Comparison of ENCODE assay signal across 8 cellular contexts in genomic region chr17:4604111-4604644, GRCh38. TPM values are rescaled to one million over a fixed set of nuclear protein-coding genes. Genes with fewer than 3 reads are reported as not detected.
DNase-seq lines count a peak whose midpoint lies in the region; ATAC-seq and TF ChIP-seq lines count a peak whose summit lies in the region.

No MANE protein-coding gene starts in this region.

- no peak overlapping the region for H3K27ac Mint-ChIP-seq in activated naive CD4-positive, alpha-beta T cell treated with anti-CD3 and anti-CD28 coated beads for 36 hours

- no peak overlapping the region for H3K4me3 Mint-ChIP-seq in activated naive CD4-positive, alpha-beta T cell treated with anti-CD3 and anti-CD28 coated beads for 36 hours

- intact Hi-C loops in esophagus muscularis mucosa (cut with DNase I) (no loop called here), ovary (cut with DNase I) (no loop called here)
- intact Hi-C loops in activated naive CD4-positive, alpha-beta T cell treated with anti-CD3 and anti-CD28 coated beads for 36 hours (cut with micrococcal nuclease) = no loop called here

- H3K79me2 ChIP-seq in GM23248 (ENCODE audit: insufficient read depth) = no peaks in the 10 kb centered on the region

- no peaks in the 10 kb centered on the region for H3K4me1 Mint-ChIP-seq in activated naive CD4-positive, alpha-beta T cell treated with anti-CD3 and anti-CD28 coated beads for 36 hours (ENCODE audit: low read depth)

- no peaks in the 10 kb centered on the region for H3K4me1 ChIP-seq in GM23248 (ENCODE audit: insufficient read depth)
- peaks cover 42 to 80% (median 71%) of the 10 kb centered on the region in 4 donors for H3K4me1 ChIP-seq in esophagus muscularis mucosa
- H3K4me1 ChIP-seq in ovary (ENCODE audit: insufficient read depth) = peaks cover 25% of the 10 kb centered on the region

- no peak for TF ChIP-seq CTCF in esophagus muscularis mucosa (IDR thresholded peaks at IDR 0.05)
- TF ChIP-seq CTCF in ovary (IDR thresholded peaks at IDR 0.05) = no peak

- no peaks in the 10 kb centered on the region for H3K36me3 ChIP-seq in GM23248 (ENCODE audit: low read depth)
- H3K36me3 ChIP-seq in esophagus muscularis mucosa = no peaks in the 10 kb centered on the region
- no peaks in the 10 kb centered on the region for H3K36me3 ChIP-seq in ovary

- no peak overlapping the region for H3K4me2 ChIP-seq in GM23248 (ENCODE audit: unreplicated experiment)

- H2AFZ ChIP-seq in GM23248 = no peak overlapping the region

- H3K4me3 ChIP-seq in GM23248 = no peak overlapping the region
- H3K4me3 ChIP-seq in esophagus muscularis mucosa = no peak overlapping the region
- H3K4me3 ChIP-seq in ovary = no peak overlapping the region

- H3K36me3 Mint-ChIP-seq in activated naive CD4-positive, alpha-beta T cell treated with anti-CD3 and anti-CD28 coated beads for 36 hours (ENCODE audit: low read depth) = no peaks in the 10 kb centered on the region

- in situ Hi-C loops in GM23248 (cut with MboI) = no loop called here

- TF ChIP-seq EP300 in esophagus muscularis mucosa (IDR thresholded peaks at IDR 0.05) (no peak), ovary (IDR thresholded peaks at IDR 0.05) (no peak)

- H3K27me3 ChIP-seq in GM23248 (replicated peaks; ENCODE audit: insufficient read depth) (peaks cover 35% of the 10 kb centered on the region), esophagus muscularis mucosa (peaks cover 0 to 11% (median 0%) of the 10 kb centered on the region in 4 donors), ovary (no peaks in the 10 kb centered on the region)

- WGBS in GM23248 (ENCODE audit: low coverage in 1 of 2, low lambda C conversion rate in 2 of 2, missing lambda C conversion rate in 2 of 2), 2 experiments = 48 to 50% methylated on average over 18 of the region's 18 CpGs
- 74% methylated on average over 7 of the region's 18 CpGs for WGBS in esophagus muscularis mucosa
- WGBS in ovary, 3 donors = 33 to 43% (median 43%) methylated on average over 18 of the region's 18 CpGs

- H3K9me3 ChIP-seq in GM23248 (ENCODE audit: low read depth) (no peaks in the 10 kb centered on the region), esophagus muscularis mucosa (no peaks in the 10 kb centered on the region), ovary (no peaks in the 10 kb centered on the region)

- H3K27ac ChIP-seq in GM23248 = no peak overlapping the region
- peak overlapping the region; percentile 64 to 82 (median 76) for H3K27ac ChIP-seq in esophagus muscularis mucosa (replicated peaks in 1 of 4)
- peak overlapping the region; percentile 55 to 86 for H3K27ac ChIP-seq in ovary

- H3K9ac ChIP-seq in GM23248 = no peak overlapping the region

- H3K9me2 ChIP-seq in GM23248 (ENCODE audit: insufficient read depth) = no peaks in the 10 kb centered on the region

- H3F3A ChIP-seq in GM23248 (ENCODE audit: insufficient read depth) = no peaks in the 10 kb centered on the region

- CTCF ChIA-PET in activated naive CD4-positive, alpha-beta T cell treated with anti-CD3 and anti-CD28 coated beads for 36 hours (lab: Charles Lee) = no interaction called here

- H3K9me3 Mint-ChIP-seq in activated naive CD4-positive, alpha-beta T cell treated with anti-CD3 and anti-CD28 coated beads for 36 hours = peaks cover 1% of the 10 kb centered on the region

- peaks cover 9% of the 10 kb centered on the region for H3K27me3 Mint-ChIP-seq in activated naive CD4-positive, alpha-beta T cell treated with anti-CD3 and anti-CD28 coated beads for 36 hours (ENCODE audit: low read depth)

- ATAC-seq in GM19023 (IDR thresholded peaks at IDR 0.05; ENCODE audit: unreplicated experiment) = no peak

- DNase-seq in GM23248 (peak; percentile 36), NCI-H524 treated with DMSO at 0.1 percent for 48 hours (lab: John Stamatoyannopoulos, UW) (peak; percentile 77), esophagus muscularis mucosa (ENCODE audit: extremely low spot score) (no peak), ovary (peak; percentile 87 to 94 (median 92)), SIG-M5 (lab: John Stamatoyannopoulos, UW) (no peak), NCI-H526 treated with DMSO at 0.1 percent for 48 hours (lab: John Stamatoyannopoulos, UW) (no peak)
- DNase-seq in activated naive CD4-positive, alpha-beta T cell treated with anti-CD3 and anti-CD28 coated beads for 36 hours = no peak

- H4K20me1 ChIP-seq in GM23248 (ENCODE audit: insufficient read depth) = no peaks in the 10 kb centered on the region

- TF ChIP-seq POLR2A in esophagus muscularis mucosa (IDR thresholded peaks at IDR 0.05; ENCODE audit: low read depth) (no peak), ovary (IDR thresholded peaks at IDR 0.05) (no peak)

RNA-seq across cellular contexts. Expression of gene SMTNL2, which starts 19.8 kb away (rescaled TPM):
- total RNA-seq in GM23248 (2014; rRNA removed; shearing (Covaris generic)) = not detected in 2 replicates
- polyA plus RNA-seq in GM23248 (2016; fragmentation: Nextera tagmentation; extraction: Ambion mirVana) (not detected in 2 replicates), ovary (1 to 10 TPM; 4.7 to 4.8 TPM)
- total RNA-seq in esophagus muscularis mucosa (1 to 10 TPM; 3.0 to 7.2 (median 4.7) TPM), ovary (10 to 100 TPM in 5 of 7 donors, 1 to 10 TPM in 2; 3.7 to 34.3 (median 17.8) TPM)
- total RNA-seq in activated naive CD4-positive, alpha-beta T cell treated with anti-CD3 and anti-CD28 coated beads for 36 hours = not detected

RNA-seq across cellular contexts. Expression of gene ALOX15, which starts 37.3 kb away (rescaled TPM):
- total RNA-seq in GM23248 (2014; rRNA removed; shearing (Covaris generic)) = not detected in 2 replicates
- polyA plus RNA-seq in GM23248 (2016; fragmentation: Nextera tagmentation; extraction: Ambion mirVana) (not detected in 2 replicates), ovary (under 1 TPM; 0.17 to 0.58 TPM)
- total RNA-seq in esophagus muscularis mucosa (not detected), ovary (1 to 10 TPM in 2 of 7 donors, under 1 TPM in 2, not detected in 3; 0.07 to 4.1 (median 1.4) TPM)
- total RNA-seq in activated naive CD4-positive, alpha-beta T cell treated with anti-CD3 and anti-CD28 coated beads for 36 hours = not detected

RNA-seq across cellular contexts. Expression of gene GGT6, which starts 43.8 kb away (rescaled TPM):
- total RNA-seq in GM23248 (2014; rRNA removed; shearing (Covaris generic)) = not detected in 2 replicates
- polyA plus RNA-seq in GM23248 (2016; fragmentation: Nextera tagmentation; extraction: Ambion mirVana) = not detected in 2 replicates
- not detected for total RNA-seq in esophagus muscularis mucosa
- total RNA-seq in ovary = 10 to 100 TPM in 1 of 7 donors, 1 to 10 TPM in 4, under 1 TPM in 2; 0.58 to 31.5 (median 1.5) TPM
- under 1 TPM; 0.08 to 0.36 TPM for polyA plus RNA-seq in ovary
- not detected for total RNA-seq in activated naive CD4-positive, alpha-beta T cell treated with anti-CD3 and anti-CD28 coated beads for 36 hours

RNA-seq across cellular contexts. Expression of gene MYBBP1A, which starts 49.0 kb away (rescaled TPM):
- 51.7 and 56.4 TPM in 2 replicates for total RNA-seq in GM23248 (2014; rRNA removed; shearing (Covaris generic))
- polyA plus RNA-seq in GM23248 (2016; fragmentation: Nextera tagmentation; extraction: Ambion mirVana) = 41.8 and 42.4 TPM in 2 replicates
- total RNA-seq in esophagus muscularis mucosa = 10 to 100 TPM; 31.6 to 45.4 (median 36.1) TPM
- total RNA-seq in ovary = 10 to 100 TPM; 18.5 to 71.4 (median 46.4) TPM
- polyA plus RNA-seq in ovary = 10 to 100 TPM; 12.7 to 24.3 TPM
- total RNA-seq in activated naive CD4-positive, alpha-beta T cell treated with anti-CD3 and anti-CD28 coated beads for 36 hours = 10 to 100 TPM; 73.7 to 80.7 TPM

Comparison
In these comparisons a context has a peak if more than half of its experiments do, and no peak if none do; other contexts are left out.
1. DNase-seq: peak in GM23248 (single experiment), NCI-H524 treated with DMSO at 0.1 percent for 48 hours (single experiment) and ovary (5 of 5); none in esophagus muscularis mucosa (single experiment), activated naive CD4-positive, alpha-beta T cell treated with anti-CD3 and anti-CD28 coated beads for 36 hours (single experiment), SIG-M5 (single experiment) and NCI-H526 treated with DMSO at 0.1 percent for 48 hours (single experiment).